Comparison of ENCODE assay signal across 13 cellular contexts in genomic region chr20:3681352-3681930, GRCh38. TPM values are rescaled to one million over a fixed set of nuclear protein-coding genes. Genes with fewer than 3 reads are reported as not detected.
DNase-seq lines count a peak whose midpoint lies in the region; ATAC-seq and TF ChIP-seq lines count a peak whose summit lies in the region.
"Had no signal": no experiment of that assay in that cellular context is flagged by ENCODE, and none has a peak within 500 bp of the region (broad histone marks: within the 10 kb centered on the region; RNA-seq: fewer than 3 reads in every experiment).

No MANE protein-coding gene starts in this region.

- H3K79me2 ChIP-seq in osteoblast (ENCODE audit: insufficient read depth, low read length), result no peaks in the 10 kb centered on the region

- H3K9me3 ChIP-seq in left ventricle myocardium inferior (replicated peaks), result no peaks in the 10 kb centered on the region
- no peaks in the 10 kb centered on the region for H3K9me3 ChIP-seq in osteoblast (ENCODE audit: low read depth, low read length)
- no peaks in the 10 kb centered on the region for H3K9me3 ChIP-seq in uterus
- H3K9me3 ChIP-seq in mucosa of descending colon, result no peaks in the 10 kb centered on the region
- H3K9me3 ChIP-seq: neutrophil had no signal

- TF ChIP-seq CTCF in left ventricle myocardium inferior (IDR thresholded peaks at IDR 0.05; ENCODE audit: borderline replicate concordance) (no peak), foreskin fibroblast (IDR thresholded peaks at IDR 0.05; ENCODE audit: low read depth, low read length) (no peak), osteoblast (IDR thresholded peaks at IDR 0.05; ENCODE audit: extremely low read depth, low read depth, low read length) (no peak), uterus (IDR thresholded peaks at IDR 0.05) (no peak), mucosa of descending colon (IDR thresholded peaks at IDR 0.05) (no peak)

- H3K4me2 ChIP-seq in osteoblast (ENCODE audit: insufficient read depth, low read length), result peak overlapping the region; percentile 71

- H3K27ac ChIP-seq in left ventricle myocardium inferior (replicated peaks), result peak overlapping the region; percentile 83
- H3K27ac ChIP-seq in osteoblast (ENCODE audit: low read depth, low read length), result no peak overlapping the region
- H3K27ac ChIP-seq in uterus, result peak overlapping the region; percentile 97 to 98
- H3K27ac ChIP-seq: neutrophil had no signal

- intact Hi-C loops in left ventricle myocardium inferior (cut with micrococcal nuclease), result no loop called here
- intact Hi-C loops in left cardiac atrium (cut with DNase I), result no loop called here
- intact Hi-C loops in uterus (cut with DNase I; ENCODE audit: low total_unique reads), result loop anchor here (5.0 kb wide), 1 partner anchor 86 kb away; the partner anchor contains the start of gene ADISSP
- intact Hi-C loops in mucosa of descending colon (cut with DNase I, micrococcal nuclease), result no loop called here

- DNase-seq in left ventricle myocardium inferior, result no peak
- DNase-seq in left cardiac atrium, result no peak
- no peak for DNase-seq in foreskin fibroblast
- DNase-seq in osteoblast (ENCODE audit: insufficient read length, low spot score, missing footprints), result no peak
- DNase-seq in uterus, result no peak
- no peak for DNase-seq in DMS79 treated with DMSO at 0.1 percent for 48 hours (lab: John Stamatoyannopoulos, UW)
- no peak for DNase-seq in NCI-H345 (lab: John Stamatoyannopoulos, UW)
- DNase-seq in mucosa of descending colon, result no peak
- DNase-seq: activated CD4-positive, alpha-beta memory T cell treated with anti-CD3 and anti-CD28 coated beads, Interleukin-2, amount 10 ng/mL, durations not matched to agents 7 days and 5 days; anterior cingulate cortex; NCI-H2227 treated with DMSO at 0.1 percent for 48 hours had no signal

- H4K20me1 ChIP-seq in osteoblast (ENCODE audit: insufficient read depth, low read length), result no peaks in the 10 kb centered on the region

- H3K4me3 ChIP-seq in left ventricle myocardium inferior, result peak overlapping the region; percentile 72
- peak overlapping the region; percentile 80 to 99 for H3K4me3 ChIP-seq in foreskin fibroblast (ENCODE audit: low read depth in 1 of 2, low read length in 2 of 2)
- H3K4me3 ChIP-seq in osteoblast (ENCODE audit: insufficient read depth, low read length), result peak overlapping the region; percentile 67
- peak overlapping the region; percentile 62 to 65 for H3K4me3 ChIP-seq in uterus
- no peak overlapping the region for H3K4me3 ChIP-seq in mucosa of descending colon

- no peaks in the 10 kb centered on the region for H3K36me3 ChIP-seq in left ventricle myocardium inferior
- no peaks in the 10 kb centered on the region for H3K36me3 ChIP-seq in osteoblast (ENCODE audit: insufficient read depth, low read length)
- no peaks in the 10 kb centered on the region for H3K36me3 ChIP-seq in uterus
- no peaks in the 10 kb centered on the region for H3K36me3 ChIP-seq in mucosa of descending colon (ENCODE audit: low read depth)
- H3K36me3 ChIP-seq: neutrophil had no signal

- no peak for TF ChIP-seq POLR2A in uterus (IDR thresholded peaks at IDR 0.05)

- H3K27me3 ChIP-seq in left ventricle myocardium inferior (ENCODE audit: low read depth) (peaks cover 39% of the 10 kb centered on the region), osteoblast (ENCODE audit: insufficient read depth, low read length) (peaks cover 11% of the 10 kb centered on the region), uterus (no peaks in the 10 kb centered on the region)

- H2AFZ ChIP-seq in osteoblast (ENCODE audit: low read length), result peak overlapping the region; percentile 29

- ATAC-seq in left cardiac atrium, result no peak
- no peak for ATAC-seq in mucosa of descending colon

- peaks cover 47% of the 10 kb centered on the region for H3K4me1 ChIP-seq in left ventricle myocardium inferior
- H3K4me1 ChIP-seq in osteoblast (ENCODE audit: insufficient read depth, low read length), result peaks cover 11% of the 10 kb centered on the region
- peaks cover 8 to 21% of the 10 kb centered on the region in 2 donors for H3K4me1 ChIP-seq in uterus
- H3K4me1 ChIP-seq in mucosa of descending colon (ENCODE audit: low read depth), result no peaks in the 10 kb centered on the region

RNA-seq across cellular contexts. Expression of gene ADAM33, which starts 0.4 kb away (rescaled TPM):
- total RNA-seq in left ventricle myocardium inferior (10.8 TPM), left cardiac atrium (10 to 100 TPM in 1 of 2 donors, 1 to 10 TPM in 1; 9.9 to 18.5 TPM), osteoblast (3.5 and 11.2 TPM in 2 replicates), uterus (100 to 1,000 TPM in 2 of 4 donors, 10 to 100 TPM in 2; 66.5 to 215 (median 128) TPM), mucosa of descending colon (10 to 100 TPM in 1 of 3 donors, 1 to 10 TPM in 2; 6.4 to 86.6 (median 9.7) TPM)
- total RNA-seq: activated CD4-positive, alpha-beta memory T cell treated with anti-CD3 and anti-CD28 coated beads, Interleukin-2, amount 10 ng/mL, durations not matched to agents 7 days and 5 days; glomerular endothelial cell had no signal

RNA-seq across cellular contexts. Expression of gene GFRA4, which starts 18.2 kb away (rescaled TPM):
- total RNA-seq in left ventricle myocardium inferior, result not detected
- not detected for total RNA-seq in left cardiac atrium
- total RNA-seq in osteoblast, result not detected in 2 replicates
- total RNA-seq in uterus, result not detected
- not detected for total RNA-seq in mucosa of descending colon
- total RNA-seq: activated CD4-positive, alpha-beta memory T cell treated with anti-CD3 and anti-CD28 coated beads, Interleukin-2, amount 10 ng/mL, durations not matched to agents 7 days and 5 days; glomerular endothelial cell had no signal

RNA-seq across cellular contexts. Expression of gene SIGLEC1, which starts 31.0 kb away (rescaled TPM):
- total RNA-seq in left ventricle myocardium inferior (6.4 TPM), left cardiac atrium (10 to 100 TPM; 12.4 to 23.9 TPM), osteoblast (under 0.01 TPM in 1 of 2 replicates, not detected in the other), uterus (1 to 10 TPM; 1.0 to 7.9 (median 3.4) TPM), mucosa of descending colon (10 to 100 TPM in 2 of 3 donors, 1 to 10 TPM in 1; 3.3 to 21.7 (median 12.2) TPM)
- total RNA-seq: glomerular endothelial cell had no signal

RNA-seq across cellular contexts. Expression of gene HSPA12B, which starts 51.0 kb away (rescaled TPM):
- total RNA-seq in left ventricle myocardium inferior (12.5 TPM), left cardiac atrium (10 to 100 TPM; 15.7 to 19.3 TPM), osteoblast (not detected in 2 replicates), uterus (10 to 100 TPM in 3 of 4 donors, 1 to 10 TPM in 1; 4.7 to 46.2 (median 27.6) TPM), mucosa of descending colon (1 to 10 TPM; 1.2 to 5.9 (median 3.4) TPM)
